Comparison of ENCODE assay signal across 1 cellular context in the genomic region with DNA sequence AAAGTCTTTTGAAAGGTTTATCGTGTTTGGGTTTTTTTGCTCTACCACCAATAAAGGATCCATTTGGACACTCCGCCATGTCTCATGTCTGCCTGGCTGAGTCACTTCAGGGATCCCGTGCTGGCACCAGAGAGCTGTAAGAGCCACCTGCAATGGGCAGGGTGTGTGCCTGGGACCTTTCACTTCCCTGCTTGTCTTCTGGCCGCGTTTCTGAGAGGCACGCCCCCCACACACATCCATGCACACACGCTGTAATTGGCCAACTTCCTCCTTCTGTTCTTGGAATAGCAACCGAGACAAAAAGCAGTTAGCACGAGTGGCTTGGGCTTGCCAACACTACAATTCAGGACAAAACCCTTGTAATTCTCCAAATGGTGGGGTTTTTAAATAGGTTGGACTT.
A peak's percentile ranks its signal among the peaks of the same experiment; 100 is the strongest.
TF ChIP-seq lines count a peak whose summit lies in the region.

No MANE protein-coding gene starts in this region.

TF ChIP-seq in GM12878, 131 proteins besides CTCF, POLR2A, EP300 and RAD21:
- TF ChIP-seq SIX5 (IDR thresholded peaks at IDR 0.05; ENCODE audit: low read depth, low read length, severe bottlenecking) (no peak), ZNF217 (IDR thresholded peaks at IDR 0.05) (no peak), PAX8 (IDR thresholded peaks at IDR 0.05) (no peak), SPI1 (IDR thresholded peaks at IDR 0.05; ENCODE audit: borderline replicate concordance, insufficient read depth, low read depth, low read length) (peak; percentile 52), NR2C2 (IDR thresholded peaks at IDR 0.05; ENCODE audit: borderline replicate concordance, control insufficient read depth, insufficient read length, low read depth) (no peak), EED (IDR thresholded peaks at IDR 0.05; ENCODE audit: low read depth) (0 out of 2 replicates have a peak, but pooled peaks have one; percentile 17), BHLHE40 (IDR thresholded peaks at IDR 0.05; ENCODE audit: borderline replicate concordance in 1 of 2, low read depth in 2 of 2, low read length in 1 of 2) (peak; percentile 22 to 59; a peak in 1 of 4 replicates), CHD2 (IDR thresholded peaks at IDR 0.05; ENCODE audit: borderline replicate concordance, low read depth, low read length) (no peak), FOXM1 (IDR thresholded peaks at IDR 0.05; ENCODE audit: low read depth, low read length) (no peak), SMC3 (IDR thresholded peaks at IDR 0.05; ENCODE audit: borderline replicate concordance, low read length) (no peak), SRF (IDR thresholded peaks at IDR 0.05; ENCODE audit: low read depth in 2 of 2, low read length in 2 of 2) (peak in 1 of 2 experiments; percentile 45; a peak in 1 of 4 replicates), MXI1 (IDR thresholded peaks at IDR 0.05; ENCODE audit: low read depth, low read length) (no peak), JUND (IDR thresholded peaks at IDR 0.05; ENCODE audit: low read depth, low read length) (no peak), JUNB (IDR thresholded peaks at IDR 0.05) (no peak), FOXK2 (IDR thresholded peaks at IDR 0.05) (no peak), ZNF384 (IDR thresholded peaks at IDR 0.05; ENCODE audit: borderline replicate concordance, low read depth, low read length) (no peak), LARP7 (IDR thresholded peaks at IDR 0.05) (no peak)
- TF ChIP-seq, protein P1, sequence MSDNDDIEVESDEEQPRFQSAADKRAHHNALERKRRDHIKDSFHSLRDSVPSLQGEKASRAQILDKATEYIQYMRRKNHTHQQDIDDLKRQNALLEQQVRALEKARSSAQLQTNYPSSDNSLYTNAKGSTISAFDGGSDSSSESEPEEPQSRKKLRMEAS (IDR thresholded peaks at IDR 0.05; ENCODE audit: low read depth, low read length), result no peak
- TF ChIP-seq, protein P2, sequence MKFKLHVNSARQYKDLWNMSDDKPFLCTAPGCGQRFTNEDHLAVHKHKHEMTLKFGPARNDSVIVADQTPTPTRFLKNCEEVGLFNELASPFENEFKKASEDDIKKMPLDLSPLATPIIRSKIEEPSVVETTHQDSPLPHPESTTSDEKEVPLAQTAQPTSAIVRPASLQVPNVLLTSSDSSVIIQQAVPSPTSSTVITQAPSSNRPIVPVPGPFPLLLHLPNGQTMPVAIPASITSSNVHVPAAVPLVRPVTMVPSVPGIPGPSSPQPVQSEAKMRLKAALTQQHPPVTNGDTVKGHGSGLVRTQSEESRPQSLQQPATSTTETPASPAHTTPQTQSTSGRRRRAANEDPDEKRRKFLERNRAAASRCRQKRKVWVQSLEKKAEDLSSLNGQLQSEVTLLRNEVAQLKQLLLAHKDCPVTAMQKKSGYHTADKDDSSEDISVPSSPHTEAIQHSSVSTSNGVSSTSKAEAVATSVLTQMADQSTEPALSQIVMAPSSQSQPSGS (IDR thresholded peaks at IDR 0.05; ENCODE audit: low read length), result no peak
- TF ChIP-seq, protein P3, sequence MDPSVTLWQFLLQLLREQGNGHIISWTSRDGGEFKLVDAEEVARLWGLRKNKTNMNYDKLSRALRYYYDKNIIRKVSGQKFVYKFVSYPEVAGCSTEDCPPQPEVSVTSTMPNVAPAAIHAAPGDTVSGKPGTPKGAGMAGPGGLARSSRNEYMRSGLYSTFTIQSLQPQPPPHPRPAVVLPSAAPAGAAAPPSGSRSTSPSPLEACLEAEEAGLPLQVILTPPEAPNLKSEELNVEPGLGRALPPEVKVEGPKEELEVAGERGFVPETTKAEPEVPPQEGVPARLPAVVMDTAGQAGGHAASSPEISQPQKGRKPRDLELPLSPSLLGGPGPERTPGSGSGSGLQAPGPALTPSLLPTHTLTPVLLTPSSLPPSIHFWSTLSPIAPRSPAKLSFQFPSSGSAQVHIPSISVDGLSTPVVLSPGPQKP (IDR thresholded peaks at IDR 0.05; ENCODE audit: low read depth, low read length), result no peak
- TF ChIP-seq, protein P4, sequence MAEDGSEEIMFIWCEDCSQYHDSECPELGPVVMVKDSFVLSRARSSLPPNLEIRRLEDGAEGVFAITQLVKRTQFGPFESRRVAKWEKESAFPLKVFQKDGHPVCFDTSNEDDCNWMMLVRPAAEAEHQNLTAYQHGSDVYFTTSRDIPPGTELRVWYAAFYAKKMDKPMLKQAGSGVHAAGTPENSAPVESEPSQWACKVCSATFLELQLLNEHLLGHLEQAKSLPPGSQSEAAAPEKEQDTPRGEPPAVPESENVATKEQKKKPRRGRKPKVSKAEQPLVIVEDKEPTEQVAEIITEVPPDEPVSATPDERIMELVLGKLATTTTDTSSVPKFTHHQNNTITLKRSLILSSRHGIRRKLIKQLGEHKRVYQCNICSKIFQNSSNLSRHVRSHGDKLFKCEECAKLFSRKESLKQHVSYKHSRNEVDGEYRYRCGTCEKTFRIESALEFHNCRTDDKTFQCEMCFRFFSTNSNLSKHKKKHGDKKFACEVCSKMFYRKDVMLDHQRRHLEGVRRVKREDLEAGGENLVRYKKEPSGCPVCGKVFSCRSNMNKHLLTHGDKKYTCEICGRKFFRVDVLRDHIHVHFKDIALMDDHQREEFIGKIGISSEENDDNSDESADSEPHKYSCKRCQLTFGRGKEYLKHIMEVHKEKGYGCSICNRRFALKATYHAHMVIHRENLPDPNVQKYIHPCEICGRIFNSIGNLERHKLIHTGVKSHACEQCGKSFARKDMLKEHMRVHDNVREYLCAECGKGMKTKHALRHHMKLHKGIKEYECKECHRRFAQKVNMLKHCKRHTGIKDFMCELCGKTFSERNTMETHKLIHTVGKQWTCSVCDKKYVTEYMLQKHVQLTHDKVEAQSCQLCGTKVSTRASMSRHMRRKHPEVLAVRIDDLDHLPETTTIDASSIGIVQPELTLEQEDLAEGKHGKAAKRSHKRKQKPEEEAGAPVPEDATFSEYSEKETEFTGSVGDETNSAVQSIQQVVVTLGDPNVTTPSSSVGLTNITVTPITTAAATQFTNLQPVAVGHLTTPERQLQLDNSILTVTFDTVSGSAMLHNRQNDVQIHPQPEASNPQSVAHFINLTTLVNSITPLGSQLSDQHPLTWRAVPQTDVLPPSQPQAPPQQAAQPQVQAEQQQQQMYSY (CRISPR knock-in tag; IDR thresholded peaks at IDR 0.05), result no peak
